ENCODE assay signal across 8 cellular contexts in the genomic region with DNA sequence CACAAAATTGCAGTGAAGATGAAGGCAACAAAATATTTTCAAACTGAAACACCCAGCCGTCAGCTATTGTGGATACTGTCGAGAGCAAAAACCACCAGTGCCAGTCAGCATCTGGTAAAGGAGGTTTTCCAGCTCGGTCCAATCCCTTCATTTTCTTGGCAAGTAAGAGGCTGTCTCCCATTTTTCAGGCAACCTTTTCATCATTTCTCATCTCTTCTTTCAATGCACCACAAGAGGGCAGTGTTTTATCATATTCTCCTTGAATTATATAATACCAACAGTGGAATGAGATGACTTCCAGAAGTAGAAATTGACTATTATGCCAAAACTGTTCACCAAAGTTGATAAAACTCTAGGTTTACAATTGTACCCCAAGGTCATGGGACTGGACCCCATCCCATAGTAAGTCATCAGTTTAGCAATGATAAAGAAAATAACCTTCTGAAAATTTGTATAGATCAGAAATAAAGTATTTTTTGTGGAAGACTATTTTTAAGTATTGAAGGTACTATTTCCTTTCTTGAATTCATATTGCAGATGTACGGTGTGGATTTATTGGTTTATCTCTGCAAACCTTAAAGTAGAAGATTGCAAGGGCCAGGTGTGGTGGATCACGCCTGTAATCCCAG. TPM values are rescaled to one million over a fixed set of nuclear protein-coding genes. Genes with fewer than 3 reads are reported as not detected.
DNase-seq lines count a peak whose midpoint lies in the region; ATAC-seq, FAIRE-seq and TF ChIP-seq lines count a peak whose summit lies in the region.

No MANE protein-coding gene starts in this region.

- CTCF ChIA-PET in RWPE1 (lab: Yijun Ruan, JAX), result interaction anchor here (0.6 to 2.9 kb wide), 5 partner anchors 12 to 433 kb away, joined by 3 to 14 read pairs (median 3); a partner anchor contains a TSS

- peak; percentile 69 for DNase-seq in LoVo (ENCODE audit: low spot score)
- peak; percentile 54 for DNase-seq in RWPE1 (ENCODE audit: low spot score)
- no peak for DNase-seq in endodermal cell
- peak; percentile 74 for DNase-seq in mesenchymal stem cell

- no peak overlapping the region for H3K4me3 Mint-ChIP-seq in endodermal cell

- H2BK120ac ChIP-seq in mesenchymal stem cell (ENCODE audit: low read depth, low read length), result no peak overlapping the region

- H2BK15ac ChIP-seq in mesenchymal stem cell (ENCODE audit: low read depth, poor library complexity, severe bottlenecking), result no peak overlapping the region

- H3K27me3 ChIP-seq in endodermal cell (ENCODE audit: control insufficient read depth, insufficient read depth, low read length, poor library complexity, severe bottlenecking), result no peaks in the 10 kb centered on the region
- H3K27me3 ChIP-seq in mesenchymal stem cell (ENCODE audit: control insufficient read depth in 1 of 2, insufficient read depth in 1 of 2, low read length in 2 of 2), result no peaks in the 10 kb centered on the region

- no peak overlapping the region for H3K4ac ChIP-seq in mesenchymal stem cell (ENCODE audit: low read depth in 1 of 2, low read length in 2 of 2)

- no peak overlapping the region for H3K27ac Mint-ChIP-seq in endodermal cell

- no peak overlapping the region for H3K18ac ChIP-seq in mesenchymal stem cell (ENCODE audit: low read depth in 1 of 2, low read length in 2 of 2)

- H2BK12ac ChIP-seq in mesenchymal stem cell (ENCODE audit: low read length in 2 of 2), result no peak overlapping the region

- no peaks in the 10 kb centered on the region for H3K27me3 Mint-ChIP-seq in endodermal cell (ENCODE audit: insufficient read depth)

- peak; percentile 90 for FAIRE-seq in G401.6 (lab: Jason Lieb, UNC)

- no peak overlapping the region for H2BK5ac ChIP-seq in mesenchymal stem cell (ENCODE audit: low read depth, low read length, poor library complexity, severe bottlenecking)

- H3K27ac ChIP-seq in RWPE1, result peak overlapping the region; percentile 67
- H3K27ac ChIP-seq in endodermal cell (ENCODE audit: low read depth, low read length), result no peak overlapping the region
- no peak overlapping the region for H3K27ac ChIP-seq in mesenchymal stem cell (ENCODE audit: low read length, poor library complexity, severe bottlenecking)

- no peaks in the 10 kb centered on the region for H3K4me1 Mint-ChIP-seq in endodermal cell

- no peak overlapping the region for H4K91ac ChIP-seq in mesenchymal stem cell (ENCODE audit: low read length)

- no peaks in the 10 kb centered on the region for H3K9me3 ChIP-seq in endodermal cell (ENCODE audit: control insufficient read depth, low read length)
- no peaks in the 10 kb centered on the region for H3K9me3 ChIP-seq in mesenchymal stem cell (ENCODE audit: control insufficient read depth, low read length)

- H3K4me1 ChIP-seq in endodermal cell (ENCODE audit: control insufficient read depth, insufficient read depth, low read length) (no peaks in the 10 kb centered on the region), mesenchymal stem cell (ENCODE audit: control insufficient read depth, insufficient read depth, low read depth, low read length) (no peaks in the 10 kb centered on the region)

- POLR2A ChIA-PET in RWPE1 (lab: Yijun Ruan, JAX; ENCODE audit: low non-redundant PET), result no interaction called here

- H3K4me2 ChIP-seq in mesenchymal stem cell (ENCODE audit: low read length, poor library complexity, severe bottlenecking), result no peak overlapping the region

- H3K9me3 Mint-ChIP-seq in endodermal cell, result no peaks in the 10 kb centered on the region

- H3K23ac ChIP-seq in mesenchymal stem cell (ENCODE audit: low read length in 2 of 2), result no peak overlapping the region

- H3K79me1 ChIP-seq in mesenchymal stem cell (replicated peaks; ENCODE audit: low read length, poor library complexity, severe bottlenecking), result peaks cover 12% of the 10 kb centered on the region

- H4K8ac ChIP-seq in mesenchymal stem cell (ENCODE audit: low read length), result no peak overlapping the region

- 75 to 77% methylated on average over 4 to 5 of the region's 5 CpGs for WGBS in endodermal cell (ENCODE audit: insufficient coverage in 1 of 2, insufficient read length in 1 of 2), 2 experiments
- 76% methylated on average over 5 of the region's 5 CpGs for WGBS in mesenchymal stem cell

- H3K36me3 ChIP-seq in endodermal cell (ENCODE audit: control insufficient read depth, insufficient read depth, low read length), result peaks cover 38% of the 10 kb centered on the region
- peaks cover 54 to 81% of the 10 kb centered on the region in 2 experiments for H3K36me3 ChIP-seq in mesenchymal stem cell (ENCODE audit: control insufficient read depth in 1 of 2, insufficient read depth in 2 of 2, low read depth in 1 of 2, low read length in 2 of 2)

- H2AFZ ChIP-seq in mesenchymal stem cell (ENCODE audit: low read depth, low read length), result no peak overlapping the region

- no peak for ATAC-seq in HG03139 (IDR thresholded peaks at IDR 0.05; ENCODE audit: unreplicated experiment)
- ATAC-seq in HG03565 (IDR thresholded peaks at IDR 0.05; ENCODE audit: unreplicated experiment), result no peak
- ATAC-seq in GM19023 (IDR thresholded peaks at IDR 0.05; ENCODE audit: unreplicated experiment), result no peak

- H3K4me3 ChIP-seq in endodermal cell (ENCODE audit: low read length) (no peak overlapping the region), mesenchymal stem cell (ENCODE audit: insufficient read depth in 1 of 2, low read depth in 1 of 2, low read length in 2 of 2) (no peak overlapping the region)

- TF ChIP-seq CTCF in RWPE1 (conservative IDR thresholded peaks at IDR 0.05; ENCODE audit: low read depth) (peak; percentile 74), endodermal cell (conservative IDR thresholded peaks at IDR 0.05) (peak; percentile 83)

- H3K14ac ChIP-seq in mesenchymal stem cell (ENCODE audit: low read length in 2 of 2), result no peak overlapping the region

- H2AK5ac ChIP-seq in mesenchymal stem cell (ENCODE audit: low read length, severe bottlenecking), result no peak overlapping the region

- H3K36me3 Mint-ChIP-seq in endodermal cell (ENCODE audit: low read depth), result peaks cover 48% of the 10 kb centered on the region

- H3K9ac ChIP-seq in endodermal cell (ENCODE audit: extremely low read depth, low read length, poor library complexity, severe bottlenecking) (no peak overlapping the region), mesenchymal stem cell (ENCODE audit: low read length) (peak overlapping the region; percentile 36)

RNA-seq across cellular contexts. Expression of a gene that starts 16.8 kb away (rescaled TPM):
- total RNA-seq in endodermal cell, result 100 to 1,000 TPM; 126 to 141 TPM
- polyA plus RNA-seq in endodermal cell (2013, experiment 1 of 2), result 34.1 TPM
- 43.1 TPM for polyA plus RNA-seq in endodermal cell (2013, experiment 2 of 2)
- 422 TPM for polyA plus RNA-seq in mesenchymal stem cell (2013, experiment 1 of 2)
- 441 TPM for polyA plus RNA-seq in mesenchymal stem cell (2013, experiment 2 of 2)

RNA-seq across cellular contexts. Expression of a gene that starts 45.2 kb away (rescaled TPM):
- total RNA-seq in endodermal cell, result 10 to 100 TPM; 53.1 to 53.4 TPM
- 60.9 TPM for polyA plus RNA-seq in endodermal cell (2013, experiment 1 of 2)
- 51.8 TPM for polyA plus RNA-seq in endodermal cell (2013, experiment 2 of 2)
- 42.8 TPM for polyA plus RNA-seq in mesenchymal stem cell (2013, experiment 1 of 2)
- 41.7 TPM for polyA plus RNA-seq in mesenchymal stem cell (2013, experiment 2 of 2)

RNA-seq across cellular contexts. Expression of a gene that starts 52.6 kb away (rescaled TPM):
- total RNA-seq in endodermal cell, result 10 to 100 TPM; 42.3 to 50.0 TPM
- 23.3 TPM for polyA plus RNA-seq in endodermal cell (2013, experiment 1 of 2)
- polyA plus RNA-seq in endodermal cell (2013, experiment 2 of 2), result 20.7 TPM
- 16.7 TPM for polyA plus RNA-seq in mesenchymal stem cell (2013, experiment 1 of 2)
- 16.9 TPM for polyA plus RNA-seq in mesenchymal stem cell (2013, experiment 2 of 2)
